ENCODE assay signal across 30 cellular contexts in the genomic region with DNA sequence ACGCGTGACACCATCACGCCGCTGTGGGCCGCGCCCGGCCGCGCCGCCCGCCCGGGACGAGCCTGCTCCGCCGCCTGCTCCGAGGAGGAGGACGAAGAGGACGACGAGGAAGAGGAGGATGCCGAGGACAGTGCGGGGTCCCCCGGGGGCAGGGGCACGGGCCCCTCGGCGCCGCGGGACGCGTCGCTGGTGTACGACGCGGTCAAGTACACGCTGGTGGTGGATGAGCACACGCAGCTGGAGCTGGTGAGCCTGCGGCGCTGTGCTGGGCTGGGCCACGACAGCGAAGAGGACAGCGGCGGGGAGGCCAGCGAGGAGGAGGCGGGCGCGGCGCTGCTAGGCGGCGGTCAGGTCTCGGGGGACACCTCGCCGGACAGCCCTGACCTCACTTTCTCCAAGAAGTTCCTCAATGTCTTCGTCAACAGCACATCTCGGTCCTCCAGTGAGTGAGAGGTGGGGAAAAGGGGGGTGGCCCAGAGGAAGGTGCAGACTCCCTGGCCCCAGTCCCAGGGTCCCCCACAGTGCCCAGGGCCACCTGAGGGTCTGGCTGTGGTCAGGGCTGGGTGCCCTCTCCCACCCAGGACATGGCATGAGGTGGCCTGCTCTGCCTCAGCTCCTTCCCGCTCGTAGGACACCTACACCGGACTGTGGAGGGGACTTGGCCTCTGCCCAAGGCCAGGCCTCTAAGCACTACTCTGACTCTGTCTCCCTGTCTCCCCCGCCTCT. TPM values are rescaled to one million over a fixed set of nuclear protein-coding genes. Genes with fewer than 3 reads are reported as not detected.
"Had no signal": no experiment of that assay in that cellular context is flagged by ENCODE, and none has a peak within 500 bp of the region (broad histone marks: within the 10 kb centered on the region; RNA-seq: fewer than 3 reads in every experiment).

No MANE protein-coding gene starts in this region.

- ATAC-seq: activated CD4-positive, CD25-positive, alpha-beta regulatory T cell treated with anti-CD3 and anti-CD28 coated beads, Interleukin-2, amount 50 U/mL, for 24 hours; activated CD8-positive, alpha-beta memory T cell treated with anti-CD3 and anti-CD28 coated beads, Interleukin-2, amount 10 ng/mL, durations not matched to agents 7 days and 5 days; activated CD8-positive, alpha-beta T cell treated with anti-CD3 and anti-CD28 coated beads for 36 hours; activated naive CD8-positive, alpha-beta T cell treated with anti-CD3 and anti-CD28 coated beads, Interleukin-2, amount 50 U/mL, for 24 hours; left lobe of liver; natural killer cell; pancreas; sciatic nerve had no signal

- DNase-seq: activated CD4-positive, alpha-beta T cell treated with anti-CD3 and anti-CD28 coated beads, Interleukin-2, amount 10 ng/mL, durations not matched to agents 7 days and 5 days; activated CD8-positive, alpha-beta memory T cell treated with anti-CD3 and anti-CD28 coated beads, Interleukin-2, amount 10 ng/mL, durations not matched to agents 7 days and 5 days; activated CD8-positive, alpha-beta T cell treated with anti-CD3 and anti-CD28 coated beads for 36 hours; activated gamma-delta T cell; activated naive CD4-positive, alpha-beta T cell treated with anti-CD3 and anti-CD28 coated beads, Interleukin-2, amount 50 U/mL, for 16 hours; activated naive CD8-positive, alpha-beta T cell treated with anti-CD3 and anti-CD28 coated beads, Interleukin-2, amount 50 U/mL, for 24 hours; activated T-cell treated with anti-CD3 and anti-CD28 coated beads for 4 hours; effector CD4-positive, alpha-beta T cell; mammary epithelial cell; midbrain; natural killer cell; stimulated activated CD4-positive, alpha-beta T cell treated with anti-CD3 and anti-CD28 coated beads, Interleukin-2, amount 100 ng/mL, for 48 hours; stimulated activated CD8-positive, alpha-beta memory T cell treated with anti-CD3 and anti-CD28 coated beads, Interleukin-4, amount 100 ng/mL, for 48 hours; stimulated activated naive CD4-positive, alpha-beta T cell; testis; trophoblast cell had no signal

- H3K27ac Mint-ChIP-seq: activated CD4-positive, alpha-beta T cell treated with anti-CD3 and anti-CD28 coated beads, Interleukin-2, amount 10 ng/mL, durations not matched to agents 7 days and 5 days; activated CD8-positive, alpha-beta memory T cell treated with anti-CD3 and anti-CD28 coated beads, Interleukin-2, amount 10 ng/mL, durations not matched to agents 7 days and 5 days; activated CD8-positive, alpha-beta T cell treated with anti-CD3 and anti-CD28 coated beads for 36 hours; activated naive CD8-positive, alpha-beta T cell treated with anti-CD3 and anti-CD28 coated beads, Interleukin-2, amount 50 U/mL, for 24 hours; activated T-helper 1 cell treated with anti-CD3 and anti-CD28 coated beads, Interleukin-12 subunit alpha, Interleukin-12 subunit beta, Interleukin-2, Interleukin-4 antibody, amounts not matched to agents 30 ng/mL and 10 ng/mL and 1 ng/mL, durations not matched to agents 14 hours and 24 hours and 36 hours; dendritic cell treated with granulocyte-macrophage colony-stimulating factor and Interleukin-4, amounts not matched to agents 40 ng/mL and 50 ng/mL, for 4 days; natural killer cell had no signal

- H3K27ac ChIP-seq: cardiac muscle cell, neutrophil, pancreas, testis, vagina had no signal

- H3K9me3 Mint-ChIP-seq: activated CD4-positive, alpha-beta T cell treated with anti-CD3 and anti-CD28 coated beads, Interleukin-2, amount 10 ng/mL, durations not matched to agents 7 days and 5 days; activated CD8-positive, alpha-beta T cell treated with anti-CD3 and anti-CD28 coated beads for 36 hours; activated naive CD8-positive, alpha-beta T cell treated with anti-CD3 and anti-CD28 coated beads, Interleukin-2, amount 50 U/mL, for 24 hours; activated T-helper 1 cell treated with anti-CD3 and anti-CD28 coated beads, Interleukin-12 subunit alpha, Interleukin-12 subunit beta, Interleukin-2, Interleukin-4 antibody, amounts not matched to agents 30 ng/mL and 10 ng/mL and 1 ng/mL, durations not matched to agents 14 hours and 24 hours and 36 hours; dendritic cell treated with granulocyte-macrophage colony-stimulating factor and Interleukin-4, amounts not matched to agents 40 ng/mL and 50 ng/mL, for 4 days; natural killer cell had no signal

- H3K36me3 ChIP-seq: cardiac muscle cell, neutrophil, pancreas, vagina had no signal

- H3K36me3 Mint-ChIP-seq: activated CD8-positive, alpha-beta memory T cell treated with anti-CD3 and anti-CD28 coated beads, Interleukin-2, amount 10 ng/mL, durations not matched to agents 7 days and 5 days; natural killer cell had no signal

- H3K9me3 ChIP-seq: neutrophil, pancreas, testis, vagina had no signal

- H3K4me3 ChIP-seq: cardiac muscle cell, pancreas, smooth muscle cell, vagina had no signal

- H3K4me3 Mint-ChIP-seq: activated CD4-positive, alpha-beta T cell treated with anti-CD3 and anti-CD28 coated beads, Interleukin-2, amount 10 ng/mL, durations not matched to agents 7 days and 5 days; activated CD8-positive, alpha-beta memory T cell treated with anti-CD3 and anti-CD28 coated beads, Interleukin-2, amount 10 ng/mL, durations not matched to agents 7 days and 5 days; activated CD8-positive, alpha-beta T cell treated with anti-CD3 and anti-CD28 coated beads for 36 hours; activated naive CD8-positive, alpha-beta T cell treated with anti-CD3 and anti-CD28 coated beads, Interleukin-2, amount 50 U/mL, for 24 hours; activated T-helper 1 cell treated with anti-CD3 and anti-CD28 coated beads, Interleukin-12 subunit alpha, Interleukin-12 subunit beta, Interleukin-2, Interleukin-4 antibody, amounts not matched to agents 30 ng/mL and 10 ng/mL and 1 ng/mL, durations not matched to agents 14 hours and 24 hours and 36 hours; dendritic cell treated with granulocyte-macrophage colony-stimulating factor and Interleukin-4, amounts not matched to agents 40 ng/mL and 50 ng/mL, for 4 days; natural killer cell had no signal

- H3K27me3 ChIP-seq: pancreas, testis, vagina had no signal

- FAIRE-seq: pancreas had no signal

RNA-seq across cellular contexts. Expression of gene SYCE3, which starts 42.1 kb away (rescaled TPM):
- total RNA-seq: activated CD8-positive, alpha-beta T cell treated with anti-CD3 and anti-CD28 coated beads for 36 hours; cardiac muscle cell; chondrocyte; mammary epithelial cell; natural killer cell; pulmonary artery endothelial cell; sciatic nerve; smooth muscle cell; T-helper 2 cell treated with Interferon-gamma antibody and Interleukin-4, amounts not matched to agents 100 ng/mL and 5 ng/mL, for 36 hours; vagina had no signal
- polyA plus RNA-seq: cardiac muscle cell, fibroblast of lung, smooth muscle cell had no signal
